ENCODE assay signal across 17 cellular contexts in the genomic region with DNA sequence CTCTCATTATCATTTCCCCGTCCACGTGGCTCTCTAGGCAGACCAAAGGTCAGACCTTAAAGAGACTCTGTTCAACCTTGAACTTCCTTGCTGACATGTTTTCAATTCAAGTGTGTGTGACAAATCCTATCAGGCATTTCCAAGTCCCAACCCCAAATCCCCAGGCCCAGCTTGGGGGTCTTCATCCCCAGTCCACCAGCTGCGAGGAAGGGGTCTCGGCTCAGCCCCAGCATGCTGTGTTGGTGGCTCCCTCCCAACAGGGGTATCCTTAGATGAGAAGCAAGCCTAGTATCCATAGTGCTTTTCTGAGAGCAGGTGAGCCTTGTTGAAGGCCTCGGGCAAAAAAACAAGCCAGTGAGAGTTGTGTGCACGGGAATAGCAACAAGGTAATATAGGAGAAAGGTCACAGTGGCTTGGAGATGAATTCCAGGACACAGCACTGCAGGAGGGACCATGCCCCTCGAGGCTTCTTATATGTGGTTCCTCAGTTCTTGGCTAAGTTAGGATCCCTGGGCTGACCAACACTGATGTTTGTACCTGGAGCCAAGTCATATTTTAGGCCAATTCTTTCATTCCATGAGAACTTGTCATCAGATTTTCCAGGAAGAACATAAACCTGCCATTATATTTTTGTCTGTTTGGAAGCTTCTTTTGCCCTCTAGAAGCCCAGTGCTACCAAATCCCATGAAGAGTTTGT.
DNase-seq lines count a peak whose midpoint lies in the region; ATAC-seq, FAIRE-seq and TF ChIP-seq lines count a peak whose summit lies in the region.
"Had no signal": no experiment of that assay in that cellular context is flagged by ENCODE, and none has a peak within 500 bp of the region (broad histone marks: within the 10 kb centered on the region; RNA-seq: fewer than 3 reads in every experiment).

No MANE protein-coding gene starts in this region.

- H3K9me3 Mint-ChIP-seq in astrocyte (ENCODE audit: unreplicated experiment) (peaks cover 9% of the 10 kb centered on the region), T-cell (peaks cover 0 to 3% (median 0%) of the 10 kb centered on the region in 3 donors)
- H3K9me3 Mint-ChIP-seq: CD8-positive, alpha-beta T cell; mesothelial cell of epicardium had no signal

- no peaks in the 10 kb centered on the region for H4K20me1 ChIP-seq in HCT116 (ENCODE audit: insufficient read depth)
- no peaks in the 10 kb centered on the region for H4K20me1 ChIP-seq in astrocyte (ENCODE audit: insufficient read depth, low read length)
- H4K20me1 ChIP-seq in keratinocyte (ENCODE audit: control insufficient read depth, extremely low read depth, insufficient read depth, low read length) = no peaks in the 10 kb centered on the region

- BruUV-seq in HCT116 (replicated peaks; lab: Mats Ljungman, UMichigan) = no TSS peak

- H3K4me1 Mint-ChIP-seq in astrocyte (ENCODE audit: low read depth, unreplicated experiment) = peaks cover 17% of the 10 kb centered on the region
- H3K4me1 Mint-ChIP-seq in T-cell = no peaks in the 10 kb centered on the region

- CTCF ChIA-PET in HCT116 (lab: Charles Lee) = interaction anchor here (1.1 kb wide), 1 partner anchor 141 kb away, joined by 3 read pairs; no protein-coding TSS in a partner anchor
- CTCF ChIA-PET in T-cell (lab: Charles Lee) = interaction anchor here in 1 of 2 donors (0.6 kb wide), 1 partner anchor 14 kb away, joined by 7 read pairs; no protein-coding TSS in a partner anchor

- POLR2A ChIA-PET in HCT116 (lab: Charles Lee) (interaction anchor here (1.2 kb wide), 1 partner anchor 181 kb away, joined by 4 read pairs; no protein-coding TSS in a partner anchor), T-cell (lab: Charles Lee) (no interaction called here)

- H2AFZ ChIP-seq in HCT116 (ENCODE audit: low read depth, low read length, poor library complexity, severe bottlenecking) (peak overlapping the region; percentile 70), astrocyte (ENCODE audit: low read depth, low read length) (peak overlapping the region; percentile 13), keratinocyte (ENCODE audit: control insufficient read depth, low read length) (peak overlapping the region; percentile 81)

- TF ChIP-seq RAD21 in HCT116 (IDR thresholded peaks at IDR 0.05; ENCODE audit: low read depth) = no peak

- H3K36me3 Mint-ChIP-seq in astrocyte (ENCODE audit: low read depth, unreplicated experiment) = no peaks in the 10 kb centered on the region
- no peaks in the 10 kb centered on the region for H3K36me3 Mint-ChIP-seq in T-cell
- H3K36me3 Mint-ChIP-seq: CD8-positive, alpha-beta T cell; mesothelial cell of epicardium had no signal

- no peaks in the 10 kb centered on the region for H3K9me2 ChIP-seq in HCT116 (ENCODE audit: insufficient read depth)

- H3K36me3 ChIP-seq in HCT116 (ENCODE audit: control insufficient read depth in 1 of 2, insufficient read depth in 2 of 2, low read length in 2 of 2) (no peaks in the 10 kb centered on the region), astrocyte (ENCODE audit: insufficient read depth, low read length) (no peaks in the 10 kb centered on the region), keratinocyte (ENCODE audit: control insufficient read depth in 2 of 2, extremely low read depth in 1 of 2, insufficient read depth in 2 of 2, low read length in 2 of 2) (no peaks in the 10 kb centered on the region), uterus (no peaks in the 10 kb centered on the region)
- H3K36me3 ChIP-seq: cardiac muscle cell had no signal

- ATAC-seq in HCT116 = peak; percentile 49
- no peak for ATAC-seq in T-cell (replicated peaks in 1 of 4)
- ATAC-seq: CD8-positive, alpha-beta T cell; K562 had no signal

- H3K9me3 ChIP-seq in HCT116 (ENCODE audit: control insufficient read depth in 1 of 2, insufficient read depth in 1 of 2, low read depth in 1 of 2, low read length in 2 of 2) (peaks cover 0 to 6% of the 10 kb centered on the region in 2 experiments; a peak in 1 of 4 replicates), astrocyte (ENCODE audit: insufficient read depth, low read depth, low read length) (no peaks in the 10 kb centered on the region), keratinocyte (ENCODE audit: control insufficient read depth, low read depth, low read length) (peaks cover 7% of the 10 kb centered on the region), uterus (no peaks in the 10 kb centered on the region)

- peak overlapping the region; percentile 55 for H3K9ac ChIP-seq in HCT116 (ENCODE audit: low read length)
- no peak overlapping the region for H3K9ac ChIP-seq in astrocyte (ENCODE audit: low read length)
- H3K9ac ChIP-seq in keratinocyte (ENCODE audit: control insufficient read depth, extremely low read depth, insufficient read depth, low read length) = peak overlapping the region; percentile 40

- H3K27ac Mint-ChIP-seq in astrocyte (ENCODE audit: unreplicated experiment) = no peak overlapping the region
- H3K27ac Mint-ChIP-seq in T-cell = no peak overlapping the region
- H3K27ac Mint-ChIP-seq: CD8-positive, alpha-beta T cell; mesothelial cell of epicardium had no signal

- peak overlapping the region; percentile 72 for H3K27ac ChIP-seq in HCT116 (ENCODE audit: low read depth, low read length)
- peak overlapping the region; percentile 15 for H3K27ac ChIP-seq in astrocyte (ENCODE audit: low read depth, low read length)
- peak overlapping the region; percentile 64 for H3K27ac ChIP-seq in keratinocyte (ENCODE audit: control insufficient read depth, insufficient read depth, low read length)
- peak overlapping the region; percentile 76 to 82 for H3K27ac ChIP-seq in uterus
- H3K27ac ChIP-seq: cardiac muscle cell had no signal

- H3K4me2 ChIP-seq in HCT116 (ENCODE audit: low read length) (peak overlapping the region; percentile 51), astrocyte (ENCODE audit: low read length) (peak overlapping the region; percentile 27), keratinocyte (ENCODE audit: control insufficient read depth, extremely low read depth, insufficient read depth, low read depth, low read length) (peak overlapping the region; percentile 54)

- H3K27me3 Mint-ChIP-seq in astrocyte (ENCODE audit: low read depth, unreplicated experiment) = peaks cover 5% of the 10 kb centered on the region
- peaks cover 4 to 9% of the 10 kb centered on the region in 2 donors for H3K27me3 Mint-ChIP-seq in T-cell

- no peak overlapping the region for H3K4me3 Mint-ChIP-seq in astrocyte (ENCODE audit: unreplicated experiment)
- H3K4me3 Mint-ChIP-seq in T-cell = no peak overlapping the region
- H3K4me3 Mint-ChIP-seq: CD8-positive, alpha-beta T cell; mesothelial cell of epicardium had no signal

- H3K27me3 ChIP-seq in HCT116 (ENCODE audit: insufficient read depth, low read length) = no peaks in the 10 kb centered on the region
- H3K27me3 ChIP-seq in astrocyte (ENCODE audit: insufficient read depth, low read length) = no peaks in the 10 kb centered on the region
- no peaks in the 10 kb centered on the region for H3K27me3 ChIP-seq in keratinocyte (ENCODE audit: control insufficient read depth, extremely low read depth, insufficient read depth, low read length)
- H3K27me3 ChIP-seq in uterus = no peaks in the 10 kb centered on the region
- H3K27me3 ChIP-seq: cardiac muscle cell had no signal

- intact Hi-C loops in HCT116 (cut with micrococcal nuclease) = no loop called here
- intact Hi-C loops in uterus (cut with DNase I; ENCODE audit: low total_unique reads) = no loop called here

- H3K4me3 ChIP-seq in HCT116 (replicated peaks in 1 of 2; ENCODE audit: low read depth in 1 of 2, low read length in 2 of 2) (peak overlapping the region in 1 of 2 experiments; percentile 28; a peak in 1 of 4 replicates), astrocyte (ENCODE audit: insufficient read depth, low read depth, low read length) (no peak overlapping the region), keratinocyte (ENCODE audit: control insufficient read depth in 2 of 3, extremely low read depth in 1 of 3, insufficient read depth in 2 of 3, low read depth in 1 of 3, low read length in 3 of 3) (no peak overlapping the region), uterus (no peak overlapping the region)
- H3K4me3 ChIP-seq: cardiac muscle cell, K562 had no signal

- H3K4me1 ChIP-seq in HCT116 (ENCODE audit: control insufficient read depth in 1 of 2, insufficient read depth in 2 of 2, low read length in 2 of 2) (peaks cover 24 to 78% of the 10 kb centered on the region in 2 experiments), astrocyte (ENCODE audit: insufficient read depth, low read length) (peaks cover 13% of the 10 kb centered on the region), keratinocyte (ENCODE audit: control insufficient read depth, extremely low read depth, insufficient read depth, low read length) (peaks cover 29% of the 10 kb centered on the region), uterus (peaks cover 0 to 8% of the 10 kb centered on the region in 2 donors)

- H3K79me2 ChIP-seq in HCT116 (ENCODE audit: insufficient read depth, low read length) = no peaks in the 10 kb centered on the region
- H3K79me2 ChIP-seq in astrocyte (ENCODE audit: insufficient read depth, low read length) = no peaks in the 10 kb centered on the region
- H3K79me2 ChIP-seq in keratinocyte (ENCODE audit: control insufficient read depth, insufficient read depth, low read length) = no peaks in the 10 kb centered on the region

- RAD21 ChIA-PET in HCT116 (lab: Charles Lee; ENCODE audit: low non-redundant PET in 1 of 2, low total read pairs in 2 of 2, uncharacterized antibody in 2 of 2, unreplicated experiment in 2 of 2) = no interaction called here

- peaks cover 2% of the 10 kb centered on the region for H3K9me1 ChIP-seq in keratinocyte (ENCODE audit: control insufficient read depth, extremely low read depth, insufficient read depth, low read length)

- DNase-seq in HCT116 (ENCODE audit: low read depth, low spot score) = no peak
- peak; percentile 63 for DNase-seq in astrocyte (ENCODE audit: low read depth)
- DNase-seq in keratinocyte (ENCODE audit: low read depth, low spot score) = no peak
- peak in 1 of 2 donors; percentile 14 for DNase-seq in uterus
- DNase-seq in T-cell = no peak
- DNase-seq in cerebellar cortex (ENCODE audit: low spot score) = no peak
- DNase-seq in GM13976 (ENCODE audit: low spot score) = no peak
- DNase-seq: activated naive CD4-positive, alpha-beta T cell treated with Interleukin-2 at 50 U/mL for 16 hours; CD8-positive, alpha-beta T cell; effector CD8-positive, alpha-beta T cell; GF-D8; NCI-H1436 treated with DMSO at 0.1 percent for 48 hours; NCI-H510A; occipital lobe had no signal

- FAIRE-seq in astrocyte (lab: Jason Lieb, UNC) = peak; percentile 64
- no peak for FAIRE-seq in keratinocyte (lab: Jason Lieb, UNC)
- FAIRE-seq: K562 had no signal

- TF ChIP-seq POLR2A in HCT116 (IDR thresholded peaks at IDR 0.05; ENCODE audit: borderline replicate concordance, extremely low read depth, insufficient read depth, insufficient read length) = no peak
- no peak for TF ChIP-seq POLR2A in uterus (IDR thresholded peaks at IDR 0.05)

- in situ Hi-C loops in GM13976 (cut with MboI; ENCODE audit: low sequenced_read_pairs, unreplicated experiment) = no loop called here

- dilution Hi-C loops in keratinocyte (cut with MboI; ENCODE audit: extremely low pct_ligation_motif_present, low sequenced_read_pairs) = no loop called here

- TF ChIP-seq CTCF in HCT116 (IDR thresholded peaks at IDR 0.05 in 2 of 3, conservative IDR thresholded peaks at IDR 0.05 in 1 of 3; ENCODE audit: borderline replicate concordance in 1 of 3, insufficient read depth in 1 of 3, low read depth in 2 of 3, low read length in 2 of 3) (no peak), astrocyte (IDR thresholded peaks at IDR 0.05; ENCODE audit: insufficient read depth, low read depth, low read length) (no peak), keratinocyte (optimal IDR thresholded peaks at IDR 0.05 in 1 of 3, IDR thresholded peaks at IDR 0.05 in 1 of 3, conservative IDR thresholded peaks at IDR 0.05 in 1 of 3; ENCODE audit: extremely low read depth in 1 of 3, insufficient read depth in 2 of 3, low read length in 3 of 3) (no peak), uterus (IDR thresholded peaks at IDR 0.05) (no peak), GM13976 (IDR thresholded peaks at IDR 0.05; ENCODE audit: borderline replicate concordance, control extremely low read depth, extremely low read depth, insufficient read depth, missing control alignments) (no peak)

Comparison
In these comparisons a context has a peak if more than half of its experiments do, and no peak if none do; other contexts are left out.
1. H2AFZ ChIP-seq: peak in every context shown above with its lines; median percentile 81 in keratinocyte; 70 in HCT116; 13 in astrocyte.
2. H3K27ac ChIP-seq: peak in every context shown above with its lines; median percentile 79 in uterus; 72 in HCT116; 64 in keratinocyte; 15 in astrocyte.